In the genomic region with DNA sequence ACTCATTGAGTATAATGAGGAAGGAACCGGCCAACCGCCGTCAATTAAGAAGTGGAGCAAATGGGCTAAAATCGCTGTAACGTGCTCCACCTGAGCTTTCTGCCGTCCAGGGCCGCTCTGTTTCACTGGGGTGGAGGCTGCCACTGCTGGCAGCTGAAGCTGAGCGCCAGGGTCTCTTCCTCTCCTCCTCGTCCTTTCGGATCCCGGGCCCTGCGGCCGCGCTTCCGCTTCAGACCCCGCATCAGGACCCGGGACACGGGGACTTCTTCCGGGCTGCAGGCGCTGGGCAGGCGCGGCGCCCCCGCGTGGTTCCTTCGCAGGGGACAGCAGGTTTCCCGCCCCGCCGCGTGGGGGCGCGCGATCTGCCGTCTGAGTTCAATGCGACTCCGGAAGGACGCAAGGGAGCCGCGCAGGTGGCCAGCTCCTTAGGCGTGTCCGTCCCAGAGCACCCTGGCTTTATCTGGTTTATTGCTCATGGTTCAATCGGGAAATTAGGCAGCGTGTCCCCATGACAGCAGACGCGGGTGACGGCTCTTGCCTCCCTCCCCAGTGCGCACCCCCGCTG, we compare ENCODE assay signal across 17 cellular contexts.
A peak's percentile ranks its signal among the peaks of the same experiment; 100 is the strongest.
DNase-seq lines count a peak whose midpoint lies in the region; ATAC-seq and TF ChIP-seq lines count a peak whose summit lies in the region.
"Had no signal": no experiment of that assay in that cellular context is flagged by ENCODE, and none has a peak within 500 bp of the region (broad histone marks: within the 10 kb centered on the region; RNA-seq: fewer than 3 reads in every experiment).

No MANE protein-coding gene starts in this region.

- no peak for TF ChIP-seq EP300 in SK-N-SH (IDR thresholded peaks at IDR 0.05; ENCODE audit: borderline replicate concordance in 1 of 2, low read depth in 1 of 2, low read length in 1 of 2)

- no peaks in the 10 kb centered on the region for H3K9me3 ChIP-seq in SK-N-SH
- H3K9me3 ChIP-seq in endodermal cell (ENCODE audit: control insufficient read depth, low read length) = no peaks in the 10 kb centered on the region

- H3K9me3 Mint-ChIP-seq in endodermal cell (no peaks in the 10 kb centered on the region), chondrocyte (ENCODE audit: low read depth) (peaks cover 5% of the 10 kb centered on the region)

- H4K8ac ChIP-seq in mesendoderm (ENCODE audit: low read depth, low read length) = no peak overlapping the region

- H2BK120ac ChIP-seq in mesendoderm (ENCODE audit: low read depth, low read length) = no peak overlapping the region

- H4K20me1 ChIP-seq in SK-N-SH (ENCODE audit: insufficient read depth) = no peaks in the 10 kb centered on the region

- no peak overlapping the region for H3K18ac ChIP-seq in mesendoderm (ENCODE audit: low read length)

- no peak overlapping the region for H3K4ac ChIP-seq in mesendoderm (ENCODE audit: low read depth, low read length)

- H3K27ac Mint-ChIP-seq in endodermal cell = no peak overlapping the region
- H3K27ac Mint-ChIP-seq in chondrocyte (ENCODE audit: unreplicated experiment) = no peak overlapping the region

- no peak overlapping the region for H2AK5ac ChIP-seq in mesendoderm (ENCODE audit: low read length)

- H3K27me3 ChIP-seq in SK-N-SH (ENCODE audit: insufficient read depth) (no peaks in the 10 kb centered on the region), H7 (ENCODE audit: control insufficient read depth, insufficient read depth, low read length) (no peaks in the 10 kb centered on the region), endodermal cell (ENCODE audit: control insufficient read depth, insufficient read depth, low read length, poor library complexity, severe bottlenecking) (no peaks in the 10 kb centered on the region), mesendoderm (ENCODE audit: insufficient read depth, low read length, poor library complexity) (no peaks in the 10 kb centered on the region)

- H3K4me3 Mint-ChIP-seq in endodermal cell = no peak overlapping the region
- no peak overlapping the region for H3K4me3 Mint-ChIP-seq in chondrocyte (ENCODE audit: unreplicated experiment)

- H3K4me1 ChIP-seq in SK-N-SH (ENCODE audit: control insufficient read depth in 1 of 2, insufficient read depth in 2 of 2, low read depth in 1 of 2, low read length in 1 of 2) = no peaks in the 10 kb centered on the region
- H3K4me1 ChIP-seq in endodermal cell (ENCODE audit: control insufficient read depth, insufficient read depth, low read length) = no peaks in the 10 kb centered on the region
- no peaks in the 10 kb centered on the region for H3K4me1 ChIP-seq in mesendoderm (ENCODE audit: control insufficient read depth, low read depth, low read length)

- 77% methylated on average over 13 of the region's 48 CpGs for WGBS in SK-N-SH (ENCODE audit: low lambda C conversion rate)
- WGBS in endodermal cell (ENCODE audit: insufficient coverage in 1 of 2, insufficient read length in 1 of 2), 2 experiments = 92% methylated on average over 35 to 48 of the region's 48 CpGs
- WGBS in mesendoderm (ENCODE audit: extremely low coverage, insufficient coverage, low lambda C conversion rate) = no CpG with 5 or more reads among the region's 48 CpGs

- no peaks in the 10 kb centered on the region for H3K36me3 ChIP-seq in SK-N-SH (replicated peaks in 1 of 2; ENCODE audit: control insufficient read depth in 1 of 2, insufficient read depth in 2 of 2, low read length in 1 of 2)
- no peaks in the 10 kb centered on the region for H3K36me3 ChIP-seq in H7 (replicated peaks; ENCODE audit: control insufficient read depth, insufficient read depth, low read length)
- H3K36me3 ChIP-seq in endodermal cell (ENCODE audit: control insufficient read depth, insufficient read depth, low read length) = no peaks in the 10 kb centered on the region
- H3K36me3 ChIP-seq in mesendoderm (ENCODE audit: control insufficient read depth, insufficient read depth, low read length) = no peaks in the 10 kb centered on the region

- no peaks in the 10 kb centered on the region for H3K79me2 ChIP-seq in SK-N-SH (ENCODE audit: insufficient read depth)
- H3K79me2 ChIP-seq in mesendoderm (ENCODE audit: control insufficient read depth, insufficient read depth, low read length) = no peaks in the 10 kb centered on the region

- CTCF ChIA-PET in SK-N-SH (lab: Yijun Ruan, JAX) = no interaction called here

- H3K27ac ChIP-seq in SK-N-SH (ENCODE audit: low read depth in 2 of 2, low read length in 1 of 2) (no peak overlapping the region), endodermal cell (ENCODE audit: low read depth, low read length) (no peak overlapping the region), mesendoderm (ENCODE audit: low read depth, low read length) (no peak overlapping the region)

- H2BK15ac ChIP-seq in mesendoderm (replicated peaks; ENCODE audit: low read depth) = no peak overlapping the region

- H3K27me3 Mint-ChIP-seq in endodermal cell (ENCODE audit: insufficient read depth) (no peaks in the 10 kb centered on the region), chondrocyte (ENCODE audit: low read depth) (no peaks in the 10 kb centered on the region)

- H2AFZ ChIP-seq in SK-N-SH (ENCODE audit: low read depth) = no peak overlapping the region

- peak; percentile 14; the same call in 1 of the 2 replicates for TF ChIP-seq CTCF in SK-N-SH (IDR thresholded peaks at IDR 0.05)
- TF ChIP-seq CTCF in endodermal cell (conservative IDR thresholded peaks at IDR 0.05) = peak; percentile 73
- no peak for TF ChIP-seq CTCF in chondrocyte (IDR thresholded peaks at IDR 0.05)

- no peak overlapping the region for H2BK5ac ChIP-seq in mesendoderm (ENCODE audit: low read length)

- ATAC-seq in SK-N-SH treated with all-trans-retinoic acid at 6 μM for 48 hours = no peak
- ATAC-seq: PC-3 had no signal

- no peak overlapping the region for H3K56ac ChIP-seq in mesendoderm (ENCODE audit: low read length)

- H3K9ac ChIP-seq in SK-N-SH (no peak overlapping the region), endodermal cell (ENCODE audit: extremely low read depth, low read length, poor library complexity, severe bottlenecking) (no peak overlapping the region), mesendoderm (ENCODE audit: low read length) (no peak overlapping the region)

- no peak overlapping the region for H4K5ac ChIP-seq in mesendoderm (ENCODE audit: low read length)

- H3K36me3 Mint-ChIP-seq in endodermal cell (ENCODE audit: low read depth) (no peaks in the 10 kb centered on the region), chondrocyte (ENCODE audit: low read depth) (no peaks in the 10 kb centered on the region)

- TF ChIP-seq RAD21 in SK-N-SH (IDR thresholded peaks at IDR 0.05; ENCODE audit: low read length) = no peak

- H3K4me1 Mint-ChIP-seq in endodermal cell = peaks cover 5% of the 10 kb centered on the region
- H3K4me1 Mint-ChIP-seq in chondrocyte (ENCODE audit: low read depth) = peaks cover 10% of the 10 kb centered on the region

- H3K4me2 ChIP-seq in SK-N-SH (no peak overlapping the region), mesendoderm (ENCODE audit: low read length) (no peak overlapping the region)

- H3K79me1 ChIP-seq in mesendoderm (ENCODE audit: low read length) = no peaks in the 10 kb centered on the region

- no peak for DNase-seq in SK-N-SH
- DNase-seq in H7 = peak; percentile 71
- DNase-seq in endodermal cell = peak; percentile 72
- peak; percentile 21 for DNase-seq in mesendoderm
- no peak for DNase-seq in SW480 (ENCODE audit: low spot score)
- no peak for DNase-seq in chondrocyte (ENCODE audit: low spot score)
- no peak for DNase-seq in NCI-H1930 (lab: John Stamatoyannopoulos, UW)
- DNase-seq: 8988T, COR-L47, DMS 273 treated with DMSO at 0.1 percent for 48 hours, GF-D8, NCI-H1105 treated with DMSO at 0.1 percent for 48 hours, NCI-H187, NCI-H526, PC-3, RPMI8226 had no signal

- no peaks in the 10 kb centered on the region for H3F3A ChIP-seq in SK-N-SH (replicated peaks; ENCODE audit: insufficient read depth)

- POLR2A ChIA-PET in SK-N-SH (lab: Yijun Ruan, JAX) = no interaction called here

- no peak overlapping the region for H3K23ac ChIP-seq in mesendoderm (ENCODE audit: low read length)

- H3K9me2 ChIP-seq in SK-N-SH = no peaks in the 10 kb centered on the region

- H3K4me3 ChIP-seq in SK-N-SH (ENCODE audit: low read depth in 2 of 2, low read length in 1 of 2) (no peak overlapping the region), H7 (ENCODE audit: insufficient read depth, low read depth, low read length) (no peak overlapping the region), endodermal cell (ENCODE audit: low read length) (no peak overlapping the region), mesendoderm (ENCODE audit: low read length) (no peak overlapping the region)

TF ChIP-seq in SK-N-SH, 30 proteins besides CTCF, POLR2A, EP300 and RAD21 (continues in another document):
- TF ChIP-seq SMC3 (IDR thresholded peaks at IDR 0.05; ENCODE audit: low read depth, low read length) = no peak
- no peak for TF ChIP-seq FOSL2 (IDR thresholded peaks at IDR 0.05; ENCODE audit: borderline replicate concordance, low read depth)
- no peak for TF ChIP-seq JUND (IDR thresholded peaks at IDR 0.05)
- no peak for TF ChIP-seq IRF3 (IDR thresholded peaks at IDR 0.05; ENCODE audit: low read depth, low read length)
- no peak for TF ChIP-seq POLR2AphosphoS5 (IDR thresholded peaks at IDR 0.05; ENCODE audit: low read depth, low read length)

TF ChIP-seq in SK-N-SH treated with all-trans-retinoic acid at 6 μM for 48 hours, 23 proteins besides CTCF, POLR2A, EP300 and RAD21:
- TF ChIP-seq SNAI2 (CRISPR knock-in tag; IDR thresholded peaks at IDR 0.05) = no peak
- TF ChIP-seq ZNF70 (CRISPR knock-in tag; IDR thresholded peaks at IDR 0.05) = no peak
- no peak for TF ChIP-seq TOX (CRISPR knock-in tag; IDR thresholded peaks at IDR 0.05; ENCODE audit: borderline replicate concordance)
- no peak for TF ChIP-seq OSR1 (CRISPR knock-in tag; IDR thresholded peaks at IDR 0.05)

Comparison
In these comparisons a context has a peak if more than half of its experiments do, and no peak if none do; other contexts are left out.
1. DNase-seq: peak in H7 (single experiment), endodermal cell (single experiment) and mesendoderm (single experiment); none in SK-N-SH (single experiment), SW480 (single experiment), chondrocyte (single experiment) and NCI-H1930 (0 of 2).